ENCODE assay signal across 1 cellular context in genomic region chr20:51488331-51488730, GRCh38.
TF ChIP-seq lines count a peak whose summit lies in the region.

No MANE protein-coding gene starts in this region.

TF ChIP-seq in SK-N-SH treated with all-trans-retinoic acid at 6 μM for 48 hours, 23 proteins besides CTCF, POLR2A, EP300 and RAD21 (continued from another document):
- TF ChIP-seq ARNTL (CRISPR knock-in tag; IDR thresholded peaks at IDR 0.05; ENCODE audit: borderline replicate concordance, low read depth), result no peak
- no peak for TF ChIP-seq ZNF8 (CRISPR knock-in tag; IDR thresholded peaks at IDR 0.05)
- no peak for TF ChIP-seq GLIS3 (CRISPR knock-in tag; IDR thresholded peaks at IDR 0.05)
- no peak for TF ChIP-seq ZFP30 (CRISPR knock-in tag; IDR thresholded peaks at IDR 0.05)
